7 cellular contexts compared by ENCODE assay signal in genomic region chr2:70110397-70110796, GRCh38. TPM values are rescaled to one million over a fixed set of nuclear protein-coding genes. Genes with fewer than 3 reads are reported as not detected.
DNase-seq lines count a peak whose midpoint lies in the region; ATAC-seq and TF ChIP-seq lines count a peak whose summit lies in the region.
"Not testable (repeated sequence)": the region's sequence is repeated elsewhere in the genome, so short reads cannot be mapped to it uniquely, and the experiment has no call there.

No MANE protein-coding gene starts in this region.

- not testable (repeated sequence) for H2BK5ac ChIP-seq in mesenchymal stem cell (ENCODE audit: low read depth, low read length, poor library complexity, severe bottlenecking)

- H2BK15ac ChIP-seq in mesenchymal stem cell (ENCODE audit: low read depth, poor library complexity, severe bottlenecking), result not testable (repeated sequence)

- not testable (repeated sequence) for H3K79me1 ChIP-seq in mesenchymal stem cell (replicated peaks; ENCODE audit: low read length, poor library complexity, severe bottlenecking)

- CTCF ChIA-PET in CD8-positive, alpha-beta T cell (lab: Charles Lee), result interaction anchor here (0.7 to 1.2 kb wide), 3 partner anchors 14 to 243 kb away, joined by 3 to 4 read pairs (median 4); no protein-coding TSS in a partner anchor
- CTCF ChIA-PET in HEK293T (lab: Yijun Ruan, JAX), result not testable (repeated sequence)

- H3K4me3 ChIP-seq in CD8-positive, alpha-beta T cell (ENCODE audit: low read depth, low read length); mesenchymal stem cell (ENCODE audit: insufficient read depth in 1 of 2, low read depth in 1 of 2, low read length in 2 of 2); neutrophil (ENCODE audit: low read depth in 1 of 2, low read length in 1 of 2): not testable (repeated sequence)

- not testable (repeated sequence) for H2AFZ ChIP-seq in mesenchymal stem cell (ENCODE audit: low read depth, low read length)

- intact Hi-C loops in CD8-positive, alpha-beta T cell (cut with DNase I, micrococcal nuclease), result not testable (repeated sequence)

- H3K27me3 ChIP-seq in CD8-positive, alpha-beta T cell (ENCODE audit: insufficient read depth, low read length); mesenchymal stem cell (ENCODE audit: control insufficient read depth in 1 of 2, insufficient read depth in 1 of 2, low read length in 2 of 2); neutrophil: not testable (repeated sequence)

- peak overlapping the region in 1 of 2 experiments; percentile 44 for H3K4ac ChIP-seq in mesenchymal stem cell (ENCODE audit: low read depth in 1 of 2, low read length in 2 of 2)

- H3K14ac ChIP-seq in mesenchymal stem cell (ENCODE audit: low read length in 2 of 2), result not testable (repeated sequence)

- H4K91ac ChIP-seq in mesenchymal stem cell (ENCODE audit: low read length), result not testable (repeated sequence)

- H3K4me1 ChIP-seq in CD8-positive, alpha-beta T cell (ENCODE audit: insufficient read depth, low read length), result peaks cover 68% of the 10 kb centered on the region
- H3K4me1 ChIP-seq in mesenchymal stem cell (ENCODE audit: control insufficient read depth, insufficient read depth, low read depth, low read length) (peaks cover 25% of the 10 kb centered on the region), neutrophil (ENCODE audit: control insufficient read depth in 1 of 2, insufficient read depth in 1 of 2, low read depth in 1 of 2, low read length in 1 of 2) (peaks cover 43 to 48% of the 10 kb centered on the region in 2 experiments)

- H2BK120ac ChIP-seq in mesenchymal stem cell (ENCODE audit: low read depth, low read length), result not testable (repeated sequence)

- not testable (repeated sequence) for H3K4me3 Mint-ChIP-seq in CD8-positive, alpha-beta T cell; T-helper 1 cell treated with Interleukin-12 subunit alpha and Interleukin-12 subunit beta and Interleukin-4 antibody, amounts not matched to agents 30 μg/mL and 1 μg/mL, for 36 hours; activated T-cell treated with anti-CD3 and anti-CD28 coated beads, Interleukin-2, amount 50 U/mL, for 24 hours; chondrocyte (ENCODE audit: unreplicated experiment)

- not testable (repeated sequence) for H3K9me3 Mint-ChIP-seq in CD8-positive, alpha-beta T cell; T-helper 1 cell treated with Interleukin-12 subunit alpha and Interleukin-12 subunit beta and Interleukin-4 antibody, amounts not matched to agents 30 μg/mL and 1 μg/mL, for 36 hours; activated T-cell treated with anti-CD3 and anti-CD28 coated beads, Interleukin-2, amount 50 U/mL, for 24 hours; chondrocyte (ENCODE audit: low read depth)

- H3K4me1 Mint-ChIP-seq in CD8-positive, alpha-beta T cell (ENCODE audit: low read depth), result peaks cover 56% of the 10 kb centered on the region
- H3K4me1 Mint-ChIP-seq in T-helper 1 cell treated with Interleukin-12 subunit alpha and Interleukin-12 subunit beta and Interleukin-4 antibody, amounts not matched to agents 30 μg/mL and 1 μg/mL, for 36 hours (ENCODE audit: low read depth), result peaks cover 32% of the 10 kb centered on the region
- peaks cover 52% of the 10 kb centered on the region for H3K4me1 Mint-ChIP-seq in activated T-cell treated with anti-CD3 and anti-CD28 coated beads, Interleukin-2, amount 50 U/mL, for 24 hours (ENCODE audit: low read depth)
- peaks cover 48% of the 10 kb centered on the region for H3K4me1 Mint-ChIP-seq in chondrocyte (ENCODE audit: low read depth)

- not testable (repeated sequence) for H2BK12ac ChIP-seq in mesenchymal stem cell (ENCODE audit: low read length in 2 of 2)

- not testable (repeated sequence) for H3K9me3 ChIP-seq in CD8-positive, alpha-beta T cell (ENCODE audit: low read length); mesenchymal stem cell (ENCODE audit: control insufficient read depth, low read length); neutrophil

- H3K18ac ChIP-seq in mesenchymal stem cell (ENCODE audit: low read depth in 1 of 2, low read length in 2 of 2), result not testable (repeated sequence)

- peak overlapping the region; percentile 99 for H3K27ac Mint-ChIP-seq in CD8-positive, alpha-beta T cell
- peak overlapping the region; percentile 45 for H3K27ac Mint-ChIP-seq in T-helper 1 cell treated with Interleukin-12 subunit alpha and Interleukin-12 subunit beta and Interleukin-4 antibody, amounts not matched to agents 30 μg/mL and 1 μg/mL, for 36 hours
- H3K27ac Mint-ChIP-seq in activated T-cell treated with anti-CD3 and anti-CD28 coated beads, Interleukin-2, amount 50 U/mL, for 24 hours, result peak overlapping the region; percentile 96
- H3K27ac Mint-ChIP-seq in chondrocyte (ENCODE audit: unreplicated experiment), result peak overlapping the region; percentile 39

- not testable (repeated sequence) for TF ChIP-seq CTCF in CD8-positive, alpha-beta T cell (IDR thresholded peaks at IDR 0.05); chondrocyte (IDR thresholded peaks at IDR 0.05); neutrophil (IDR thresholded peaks at IDR 0.05)

- ATAC-seq in CD8-positive, alpha-beta T cell, result not testable (repeated sequence)

- POLR2A ChIA-PET in CD8-positive, alpha-beta T cell (lab: Charles Lee), result interaction anchor here (0.8 to 4.7 kb wide), 8 partner anchors 14 to 196 kb away, joined by 3 to 62 read pairs (median 3); partner anchors contain the start of gene PCBP1
- POLR2A ChIA-PET in HEK293T (lab: Yijun Ruan, JAX), result interaction anchor here (0.8 to 4.3 kb wide), 5 partner anchors 8 to 80 kb away, joined by 3 to 41 read pairs (median 4); partner anchors contain the start of gene C2orf42

- not testable (repeated sequence) for H3K27me3 Mint-ChIP-seq in CD8-positive, alpha-beta T cell (ENCODE audit: low read depth); T-helper 1 cell treated with Interleukin-12 subunit alpha and Interleukin-12 subunit beta and Interleukin-4 antibody, amounts not matched to agents 30 μg/mL and 1 μg/mL, for 36 hours (ENCODE audit: low read depth); activated T-cell treated with anti-CD3 and anti-CD28 coated beads, Interleukin-2, amount 50 U/mL, for 24 hours; chondrocyte (ENCODE audit: low read depth)

- not testable (repeated sequence) for H3K27ac ChIP-seq in CD8-positive, alpha-beta T cell (ENCODE audit: low read depth, low read length)
- peak overlapping the region; percentile 25 for H3K27ac ChIP-seq in mesenchymal stem cell (ENCODE audit: low read length, poor library complexity, severe bottlenecking)
- H3K27ac ChIP-seq in neutrophil, result peak overlapping the region; percentile 95

- H4K8ac ChIP-seq in mesenchymal stem cell (ENCODE audit: low read length), result not testable (repeated sequence)

- H3K36me3 ChIP-seq in CD8-positive, alpha-beta T cell (ENCODE audit: insufficient read depth, low read length); mesenchymal stem cell (ENCODE audit: control insufficient read depth in 1 of 2, insufficient read depth in 2 of 2, low read depth in 1 of 2, low read length in 2 of 2); neutrophil: not testable (repeated sequence)

- H3K23ac ChIP-seq in mesenchymal stem cell (ENCODE audit: low read length in 2 of 2), result not testable (repeated sequence)

- WGBS in mesenchymal stem cell, result 86% methylated on average over 3 of the region's 5 CpGs

- not testable (repeated sequence) for DNase-seq in CD8-positive, alpha-beta T cell; HEK293T (ENCODE audit: extremely low spot score); activated T-cell treated with anti-CD3 and anti-CD28 coated beads, Interleukin-2, amount 50 U/mL, for 24 hours; mesenchymal stem cell
- DNase-seq in chondrocyte (ENCODE audit: low spot score), result peak; percentile 15

- not testable (repeated sequence) for H2AK5ac ChIP-seq in mesenchymal stem cell (ENCODE audit: low read length, severe bottlenecking)

- H3K4me2 ChIP-seq in mesenchymal stem cell (ENCODE audit: low read length, poor library complexity, severe bottlenecking), result not testable (repeated sequence)

- H3K9ac ChIP-seq in mesenchymal stem cell (ENCODE audit: low read length), result not testable (repeated sequence)

- not testable (repeated sequence) for H3K36me3 Mint-ChIP-seq in CD8-positive, alpha-beta T cell; T-helper 1 cell treated with Interleukin-12 subunit alpha and Interleukin-12 subunit beta and Interleukin-4 antibody, amounts not matched to agents 30 μg/mL and 1 μg/mL, for 36 hours (ENCODE audit: low read depth); activated T-cell treated with anti-CD3 and anti-CD28 coated beads, Interleukin-2, amount 50 U/mL, for 24 hours (ENCODE audit: low read depth); chondrocyte (ENCODE audit: low read depth)

TF ChIP-seq in HEK293T, 16 proteins besides CTCF, POLR2A, EP300 and RAD21:
- TF ChIP-seq ZNF384 (IDR thresholded peaks at IDR 0.05), result peak; percentile 93

RNA-seq across cellular contexts. Expression of gene PCBP1, which starts 23.1 kb away (rescaled TPM):
- total RNA-seq in CD8-positive, alpha-beta T cell, result 100 to 1,000 TPM; 239 to 255 TPM
- 220 to 240 TPM (median 221 TPM) in 3 replicates for total RNA-seq in chondrocyte
- 232 TPM for polyA plus RNA-seq in mesenchymal stem cell (2013, experiment 1 of 2)
- polyA plus RNA-seq in mesenchymal stem cell (2013, experiment 2 of 2), result 289 TPM

Comparison
In these comparisons a context has a peak if more than half of its experiments do, and no peak if none do; other contexts are left out.
1. H3K27ac Mint-ChIP-seq: peak in every context shown above with its lines; median percentile 99 in CD8-positive, alpha-beta T cell; 96 in activated T-cell treated with anti-CD3 and anti-CD28 coated beads, Interleukin-2, amount 50 U/mL, for 24 hours; 45 in T-helper 1 cell treated with Interleukin-12 subunit alpha and Interleukin-12 subunit beta and Interleukin-4 antibody, amounts not matched to agents 30 μg/mL and 1 μg/mL, for 36 hours; 39 in chondrocyte.